In genomic region chr13:106527806-106528205, GRCh38 we compare ENCODE assay signal across 24 cellular contexts. TPM values are rescaled to one million over a fixed set of nuclear protein-coding genes. Genes with fewer than 3 reads are reported as not detected.
A peak's percentile ranks its signal among the peaks of the same experiment; 100 is the strongest.
DNase-seq lines count a peak whose midpoint lies in the region; ATAC-seq and TF ChIP-seq lines count a peak whose summit lies in the region.
"Had no signal": no experiment of that assay in that cellular context is flagged by ENCODE, and none has a peak within 500 bp of the region (broad histone marks: within the 10 kb centered on the region; RNA-seq: fewer than 3 reads in every experiment).

No MANE protein-coding gene starts in this region.

- H3K36me3 Mint-ChIP-seq in type B pancreatic cell: peaks cover 9% of the 10 kb centered on the region

- H3K4me1 Mint-ChIP-seq in type B pancreatic cell (ENCODE audit: unreplicated experiment): peaks cover 81% of the 10 kb centered on the region

- H3K27ac Mint-ChIP-seq in type B pancreatic cell: peak overlapping the region; percentile 65
- H3K27ac Mint-ChIP-seq: activated CD8-positive, alpha-beta T cell treated with anti-CD3 and anti-CD28 coated beads for 36 hours; activated naive CD4-positive, alpha-beta T cell treated with anti-CD3 and anti-CD28 coated beads for 36 hours; B cell had no signal

- ATAC-seq in GM21723 (IDR thresholded peaks at IDR 0.05; ENCODE audit: unreplicated experiment) (no peak), HG03039 (IDR thresholded peaks at IDR 0.05; ENCODE audit: unreplicated experiment) (no peak)
- ATAC-seq: activated CD8-positive, alpha-beta T cell treated with anti-CD3 and anti-CD28 coated beads for 36 hours; activated T-cell treated with anti-CD3 and anti-CD28 coated beads, Interleukin-2, amount 50 U/mL, for 4 hours; HCT116; left cardiac atrium; SK-N-SH treated with all-trans-retinoic acid at 6 μM for 48 hours had no signal

- H3K4me3 Mint-ChIP-seq in type B pancreatic cell: peak overlapping the region; percentile 46
- H3K4me3 Mint-ChIP-seq: activated CD8-positive, alpha-beta T cell treated with anti-CD3 and anti-CD28 coated beads for 36 hours; activated naive CD4-positive, alpha-beta T cell treated with anti-CD3 and anti-CD28 coated beads for 36 hours; activated T-cell treated with anti-CD3 and anti-CD28 coated beads, Interleukin-2, amount 50 U/mL, for 4 hours; B cell had no signal

- H3K9me3 Mint-ChIP-seq in type B pancreatic cell: no peaks in the 10 kb centered on the region
- H3K9me3 Mint-ChIP-seq: activated CD8-positive, alpha-beta T cell treated with anti-CD3 and anti-CD28 coated beads for 36 hours; activated naive CD4-positive, alpha-beta T cell treated with anti-CD3 and anti-CD28 coated beads for 36 hours; activated T-cell treated with anti-CD3 and anti-CD28 coated beads, Interleukin-2, amount 50 U/mL, for 4 hours had no signal

- DNase-seq in NCI-H1436 (lab: John Stamatoyannopoulos, UW) (peak; percentile 19), NCI-H1436 treated with DMSO at 0.1 percent for 48 hours (lab: John Stamatoyannopoulos, UW) (no peak), NCI-H69 (lab: John Stamatoyannopoulos, UW) (peak; percentile 75), left kidney (ENCODE audit: low read depth, low spot score) (peak; percentile 49), type B pancreatic cell (ENCODE audit: extremely low spot score, unreplicated experiment) (no peak)
- no peak for DNase-seq in activated T-cell treated with anti-CD3 and anti-CD28 coated beads, Interleukin-2, amount 50 U/mL, for 48 hours
- DNase-seq: activated CD4-positive, CD25-positive, alpha-beta regulatory T cell; activated CD8-positive, alpha-beta T cell treated with anti-CD3 and anti-CD28 coated beads for 36 hours; activated naive CD4-positive, alpha-beta T cell treated with anti-CD3 and anti-CD28 coated beads for 36 hours; activated T-cell treated with anti-CD3 and anti-CD28 coated beads, Interleukin-2, amount 50 U/mL, for 4 hours; aorta; Caco-2; effector CD8-positive, alpha-beta T cell; esophagus squamous epithelium; left cardiac atrium; NCI-H1105; NCI-H2227 treated with DMSO at 0.1 percent for 48 hours; stimulated activated naive CD4-positive, alpha-beta T cell; thyroid gland had no signal

- no peaks in the 10 kb centered on the region for H3K27me3 Mint-ChIP-seq in type B pancreatic cell

- no peak for TF ChIP-seq CTCF in type B pancreatic cell (conservative IDR thresholded peaks at IDR 0.05)

RNA-seq across cellular contexts. Expression of gene EFNB2, which starts 7.7 kb away (rescaled TPM):
- 48.6 and 67.1 TPM in 2 replicates for total RNA-seq in type B pancreatic cell (ENCODE audit: low replicate concordance)

RNA-seq across cellular contexts. Expression of gene ARGLU1, which starts 40.1 kb away (rescaled TPM):
- 89.0 and 128 TPM in 2 replicates for total RNA-seq in type B pancreatic cell (ENCODE audit: low replicate concordance)

Comparison
In these comparisons a context has a peak if more than half of its experiments do, and no peak if none do; other contexts are left out.
1. DNase-seq: peak in NCI-H1436 (single experiment), NCI-H69 (single experiment) and left kidney (single experiment); none in NCI-H1436 treated with DMSO at 0.1 percent for 48 hours (single experiment), type B pancreatic cell (single experiment) and activated T-cell treated with anti-CD3 and anti-CD28 coated beads, Interleukin-2, amount 50 U/mL, for 48 hours (0 of 2).